1 cellular context compared by ENCODE assay signal in genomic region chr6:41732601-41733348, GRCh38.
TF ChIP-seq lines count a peak whose summit lies in the region.

No MANE protein-coding gene starts in this region.

TF ChIP-seq in GM23338, 12 proteins besides CTCF, POLR2A, EP300 and RAD21 (continued from another document):
- TF ChIP-seq ZNF462 (CRISPR knock-in tag; IDR thresholded peaks at IDR 0.05) (no peak), EZH2phosphoT487 (IDR thresholded peaks at IDR 0.05; ENCODE audit: unreplicated experiment) (no peak), ZNF114 (CRISPR knock-in tag; IDR thresholded peaks at IDR 0.05) (no peak), ETS1 (IDR thresholded peaks at IDR 0.05) (no peak; the same call in 1 of the 2 replicates), POLR2AphosphoS5 (IDR thresholded peaks at IDR 0.05; ENCODE audit: low read depth) (no peak), ZNF331 (CRISPR knock-in tag; IDR thresholded peaks at IDR 0.05; ENCODE audit: low read depth) (no peak)
